ENCODE assay signal across 12 cellular contexts in the genomic region with DNA sequence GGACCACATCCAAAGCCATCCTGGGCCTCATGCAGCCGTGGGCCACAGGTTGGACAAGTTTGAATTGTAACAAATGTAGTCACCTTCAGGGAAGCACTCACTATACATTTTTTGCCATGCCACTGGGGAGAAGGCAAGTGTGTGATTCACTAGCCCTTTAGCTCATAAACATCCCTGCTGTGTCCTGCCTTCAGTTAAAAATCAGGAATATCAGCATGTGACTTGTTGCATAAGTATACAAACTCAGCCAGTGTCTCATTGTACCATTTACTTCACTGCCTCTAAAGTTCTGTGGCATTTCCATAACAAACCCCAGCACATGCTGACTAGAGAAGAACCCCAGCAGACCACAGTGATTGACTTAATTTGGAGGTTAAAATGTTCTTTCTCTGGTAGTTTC.
DNase-seq lines count a peak whose midpoint lies in the region; ATAC-seq, FAIRE-seq and TF ChIP-seq lines count a peak whose summit lies in the region.
"Had no signal": no experiment of that assay in that cellular context is flagged by ENCODE, and none has a peak within 500 bp of the region (broad histone marks: within the 10 kb centered on the region; RNA-seq: fewer than 3 reads in every experiment).

No MANE protein-coding gene starts in this region.

- H3K4me1 ChIP-seq in HUES64 (ENCODE audit: insufficient read depth, low read length), result peaks cover 26% of the 10 kb centered on the region
- H3K4me1 ChIP-seq: spleen had no signal

- no peak overlapping the region for H3K27ac Mint-ChIP-seq in activated CD8-positive, alpha-beta T cell treated with anti-CD3 and anti-CD28 coated beads for 36 hours
- H3K27ac Mint-ChIP-seq: activated T-cell treated with anti-CD3 and anti-CD28 coated beads, Interleukin-2, amount 50 U/mL, for 24 hours had no signal

- no peak overlapping the region for H3K4me3 Mint-ChIP-seq in activated CD8-positive, alpha-beta T cell treated with anti-CD3 and anti-CD28 coated beads for 36 hours
- H3K4me3 Mint-ChIP-seq: activated T-cell treated with anti-CD3 and anti-CD28 coated beads, Interleukin-2, amount 50 U/mL, for 24 hours had no signal

- H3K36me3 Mint-ChIP-seq in activated CD8-positive, alpha-beta T cell treated with anti-CD3 and anti-CD28 coated beads for 36 hours (ENCODE audit: low read depth), result no peaks in the 10 kb centered on the region

- H3K27me3 ChIP-seq in HUES64 (ENCODE audit: insufficient read depth, low read length), result no peaks in the 10 kb centered on the region
- H3K27me3 ChIP-seq: spleen had no signal

- DNase-seq in choroid plexus epithelial cell (ENCODE audit: low read depth) (peak; percentile 93), iris pigment epithelial cell (ENCODE audit: low read depth) (peak; percentile 76), NCI-H2081 treated with DMSO at 0.1 percent for 48 hours (lab: John Stamatoyannopoulos, UW) (no peak), left lobe of liver (ENCODE audit: low spot score) (no peak), NCI-H1694 (lab: John Stamatoyannopoulos, UW) (no peak)
- no peak for DNase-seq in activated CD8-positive, alpha-beta T cell treated with anti-CD3 and anti-CD28 coated beads for 36 hours
- DNase-seq: activated T-cell treated with anti-CD3 and anti-CD28 coated beads, Interleukin-2, amount 50 U/mL, for 24 hours; NCI-H446 treated with DMSO at 0.1 percent for 48 hours; spleen had no signal

- H3K4me3 ChIP-seq in HUES64 (ENCODE audit: low read length) (no peak overlapping the region), choroid plexus epithelial cell (ENCODE audit: low read depth, low read length) (no peak overlapping the region)
- H3K4me3 ChIP-seq: spleen had no signal

- H3K27me3 Mint-ChIP-seq in activated CD8-positive, alpha-beta T cell treated with anti-CD3 and anti-CD28 coated beads for 36 hours, result no peaks in the 10 kb centered on the region
- H3K27me3 Mint-ChIP-seq: activated T-cell treated with anti-CD3 and anti-CD28 coated beads, Interleukin-2, amount 50 U/mL, for 24 hours had no signal

- no peak for TF ChIP-seq CTCF in choroid plexus epithelial cell (conservative IDR thresholded peaks at IDR 0.05; ENCODE audit: low read depth, low read length)
- TF ChIP-seq CTCF in activated CD8-positive, alpha-beta T cell treated with anti-CD3 and anti-CD28 coated beads for 36 hours (IDR thresholded peaks at IDR 0.05), result no peak

- peak overlapping the region; percentile 37; the same call in 1 of the 2 replicates for H3K27ac ChIP-seq in HUES64 (ENCODE audit: low read depth, low read length)
- H3K27ac ChIP-seq: RWPE1, spleen had no signal

- CTCF ChIA-PET in activated CD8-positive, alpha-beta T cell treated with anti-CD3 and anti-CD28 coated beads for 36 hours (lab: Charles Lee), result no interaction called here

- no peak for ATAC-seq in activated CD8-positive, alpha-beta T cell treated with anti-CD3 and anti-CD28 coated beads for 36 hours
- no peak for ATAC-seq in left lobe of liver

- no peaks in the 10 kb centered on the region for H3K9me3 Mint-ChIP-seq in activated CD8-positive, alpha-beta T cell treated with anti-CD3 and anti-CD28 coated beads for 36 hours
- H3K9me3 Mint-ChIP-seq: activated T-cell treated with anti-CD3 and anti-CD28 coated beads, Interleukin-2, amount 50 U/mL, for 24 hours had no signal

- no peaks in the 10 kb centered on the region for H3K36me3 ChIP-seq in HUES64 (ENCODE audit: insufficient read depth, low read length)
- H3K36me3 ChIP-seq: spleen had no signal

- intact Hi-C loops in activated CD8-positive, alpha-beta T cell treated with anti-CD3 and anti-CD28 coated beads for 36 hours (cut with micrococcal nuclease), result loop anchor here (10.0 kb wide), 1 partner anchor 116 kb away; no protein-coding TSS in a partner anchor

- POLR2A ChIA-PET in activated CD8-positive, alpha-beta T cell treated with anti-CD3 and anti-CD28 coated beads for 36 hours (lab: Charles Lee), result no interaction called here

- H3K4me1 Mint-ChIP-seq in activated CD8-positive, alpha-beta T cell treated with anti-CD3 and anti-CD28 coated beads for 36 hours (ENCODE audit: low read depth), result peaks cover 13% of the 10 kb centered on the region

- 40% methylated on average over 1 of the region's 1 CpG for WGBS in HUES64

- H3K9me3 ChIP-seq in HUES64 (ENCODE audit: insufficient read depth, low read depth, low read length), result no peaks in the 10 kb centered on the region
- H3K9me3 ChIP-seq: spleen had no signal

- no peak overlapping the region for H3K9ac ChIP-seq in HUES64 (ENCODE audit: low read depth, low read length)

- FAIRE-seq in A204.1 (lab: Jason Lieb, UNC), result peak; percentile 11

Comparison
In these comparisons a context has a peak if more than half of its experiments do, and no peak if none do; other contexts are left out.
1. DNase-seq: peak in choroid plexus epithelial cell (single experiment) and iris pigment epithelial cell (single experiment); none in activated CD8-positive, alpha-beta T cell treated with anti-CD3 and anti-CD28 coated beads for 36 hours (single experiment), NCI-H2081 treated with DMSO at 0.1 percent for 48 hours (single experiment), left lobe of liver (single experiment) and NCI-H1694 (single experiment).